In the genomic region with DNA sequence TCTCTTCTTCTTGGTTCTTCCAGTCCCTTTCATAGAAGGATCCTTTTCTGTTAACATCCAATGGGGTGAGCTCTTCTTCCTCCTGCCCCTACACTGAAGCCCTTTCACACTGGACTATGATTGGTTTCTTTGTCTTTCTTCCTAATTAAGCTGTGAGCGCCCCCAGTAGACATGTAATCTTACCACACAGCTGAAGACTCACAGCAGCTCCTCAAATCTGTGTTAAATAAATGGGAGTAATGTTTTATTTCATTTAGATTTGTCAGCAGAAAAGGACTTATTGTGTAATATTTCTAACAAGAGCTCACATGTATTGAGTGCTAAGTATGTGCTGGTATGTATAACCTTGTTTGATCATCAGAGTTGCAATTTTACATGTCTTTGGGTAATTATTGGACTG, we compare ENCODE assay signal across 2 cellular contexts.
TF ChIP-seq lines count a peak whose summit lies in the region.

No MANE protein-coding gene starts in this region.

TF ChIP-seq in GM23338, 12 proteins besides CTCF, POLR2A, EP300 and RAD21:
- TF ChIP-seq, protein P1, sequence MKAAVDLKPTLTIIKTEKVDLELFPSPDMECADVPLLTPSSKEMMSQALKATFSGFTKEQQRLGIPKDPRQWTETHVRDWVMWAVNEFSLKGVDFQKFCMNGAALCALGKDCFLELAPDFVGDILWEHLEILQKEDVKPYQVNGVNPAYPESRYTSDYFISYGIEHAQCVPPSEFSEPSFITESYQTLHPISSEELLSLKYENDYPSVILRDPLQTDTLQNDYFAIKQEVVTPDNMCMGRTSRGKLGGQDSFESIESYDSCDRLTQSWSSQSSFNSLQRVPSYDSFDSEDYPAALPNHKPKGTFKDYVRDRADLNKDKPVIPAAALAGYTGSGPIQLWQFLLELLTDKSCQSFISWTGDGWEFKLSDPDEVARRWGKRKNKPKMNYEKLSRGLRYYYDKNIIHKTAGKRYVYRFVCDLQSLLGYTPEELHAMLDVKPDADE (IDR thresholded peaks at IDR 0.05): no peak
- TF ChIP-seq JUNB (IDR thresholded peaks at IDR 0.05; ENCODE audit: unreplicated experiment) (no peak), STAT1 (IDR thresholded peaks at IDR 0.05; ENCODE audit: unreplicated experiment) (no peak), POLR2AphosphoS5 (IDR thresholded peaks at IDR 0.05; ENCODE audit: low read depth) (no peak), ZNF331 (CRISPR knock-in tag; IDR thresholded peaks at IDR 0.05; ENCODE audit: low read depth) (no peak), EZH2phosphoT487 (IDR thresholded peaks at IDR 0.05; ENCODE audit: unreplicated experiment) (no peak), CREB1 (CRISPR knock-in tag; IDR thresholded peaks at IDR 0.05; ENCODE audit: low read depth) (no peak), ZNF114 (CRISPR knock-in tag; IDR thresholded peaks at IDR 0.05) (no peak)

TF ChIP-seq in H1, 55 proteins besides CTCF, POLR2A, EP300 and RAD21 (continued from another document):
- no peak for TF ChIP-seq PHF8 (conservative IDR thresholded peaks at IDR 0.05; ENCODE audit: low read depth, low read length)
- TF ChIP-seq GABPA (IDR thresholded peaks at IDR 0.05; ENCODE audit: borderline replicate concordance, insufficient read depth, low read length): no peak
- no peak for TF ChIP-seq CBX8 (IDR thresholded peaks at IDR 0.05; ENCODE audit: borderline replicate concordance, low read depth, low read length)
- TF ChIP-seq TAF1 (IDR thresholded peaks at IDR 0.05; ENCODE audit: low read depth, low read length): no peak
- TF ChIP-seq TCF12 (IDR thresholded peaks at IDR 0.05; ENCODE audit: low read depth, low read length): no peak
- no peak for TF ChIP-seq HDAC2 (IDR thresholded peaks at IDR 0.05; ENCODE audit: borderline replicate concordance in 1 of 2, low read depth in 2 of 2, low read length in 2 of 2)
- TF ChIP-seq POLR2AphosphoS5 (IDR thresholded peaks at IDR 0.05; ENCODE audit: low read depth, low read length): no peak
- no peak for TF ChIP-seq HDAC6 (IDR thresholded peaks at IDR 0.05; ENCODE audit: low read depth, low read length)
- no peak for TF ChIP-seq KDM4A (IDR thresholded peaks at IDR 0.05; ENCODE audit: low read depth, low read length, severe bottlenecking)
- TF ChIP-seq RXRA (IDR thresholded peaks at IDR 0.05; ENCODE audit: insufficient read depth, low read depth, low read length): no peak
- TF ChIP-seq SIX5 (IDR thresholded peaks at IDR 0.05; ENCODE audit: low read depth, low read length): no peak
- TF ChIP-seq GTF2F1 (IDR thresholded peaks at IDR 0.05; ENCODE audit: borderline replicate concordance, low read depth, low read length): no peak
- no peak for TF ChIP-seq CEBPB (IDR thresholded peaks at IDR 0.05; ENCODE audit: low read depth, low read length)
